In genomic region chr19:55519461-55520311, GRCh38 we compare ENCODE assay signal across 15 cellular contexts. TPM values are rescaled to one million over a fixed set of nuclear protein-coding genes. Genes with fewer than 3 reads are reported as not detected.
DNase-seq lines count a peak whose midpoint lies in the region; ATAC-seq, FAIRE-seq and TF ChIP-seq lines count a peak whose summit lies in the region.
"Had no signal": no experiment of that assay in that cellular context is flagged by ENCODE, and none has a peak within 500 bp of the region (broad histone marks: within the 10 kb centered on the region; RNA-seq: fewer than 3 reads in every experiment).

No MANE protein-coding gene starts in this region.

- TF ChIP-seq POLR2A in gastroesophageal sphincter (IDR thresholded peaks at IDR 0.05), result no peak

- BruUV-seq in Panc1 (replicated peaks; lab: Mats Ljungman, UMichigan), result no TSS peak

- POLR2A ChIA-PET in Panc1 (lab: Charles Lee), result no interaction called here

- intact Hi-C loops in Panc1 (cut with micrococcal nuclease; ENCODE audit: unreplicated experiment) (no loop called here), ascending aorta (cut with DNase I) (no loop called here), pancreas (cut with DNase I) (loop anchor here in 2 of 3 donors (5.0 kb wide), 2 partner anchors 88 to 113 kb away; partner anchors contain the start of gene ZNF865 (in 1 of the 2))

- H3K27me3 ChIP-seq in Panc1 (ENCODE audit: control insufficient read depth, insufficient read depth, low read length) (no peaks in the 10 kb centered on the region), gastroesophageal sphincter (no peaks in the 10 kb centered on the region), ascending aorta (no peaks in the 10 kb centered on the region), pancreas (no peaks in the 10 kb centered on the region)

- H3K36me3 ChIP-seq in Panc1 (ENCODE audit: control insufficient read depth, insufficient read depth, low read length) (no peaks in the 10 kb centered on the region), gastroesophageal sphincter (peaks cover 0 to 3% of the 10 kb centered on the region in 2 donors), ascending aorta (no peaks in the 10 kb centered on the region), pancreas (no peaks in the 10 kb centered on the region)

- TF ChIP-seq CTCF in Panc1 (IDR thresholded peaks at IDR 0.05) (no peak), gastroesophageal sphincter (IDR thresholded peaks at IDR 0.05) (no peak), ascending aorta (IDR thresholded peaks at IDR 0.05) (no peak), pancreas (IDR thresholded peaks at IDR 0.05) (no peak)

- CTCF ChIA-PET in Panc1 (lab: Charles Lee), result interaction anchor here (0.5 kb wide), 1 partner anchor 105 kb away, joined by 7 read pairs; no protein-coding TSS in a partner anchor

- no peaks in the 10 kb centered on the region for H3K9me3 ChIP-seq in Panc1 (ENCODE audit: control insufficient read depth, insufficient read depth, low read depth, low read length)
- H3K9me3 ChIP-seq in gastroesophageal sphincter, result no peaks in the 10 kb centered on the region
- H3K9me3 ChIP-seq in ascending aorta, result no peaks in the 10 kb centered on the region
- no peaks in the 10 kb centered on the region for H3K9me3 ChIP-seq in pancreas

- WGBS in gastroesophageal sphincter (ENCODE audit: low coverage in 1 of 2), 2 donors, result 77 to 83% methylated on average over 9 to 10 of the region's 10 CpGs
- WGBS in pancreas, 2 donors, result 67 to 84% methylated on average over 10 of the region's 10 CpGs

- no peak for TF ChIP-seq EP300 in gastroesophageal sphincter (IDR thresholded peaks at IDR 0.05)

- no peak for FAIRE-seq in pancreas (lab: Jason Lieb, UNC)

- in situ Hi-C loops in Panc1 (cut with HindIII; ENCODE audit: low pct_unique_long_range_greater_than_20kb, low sequenced_read_pairs), result no loop called here

- H3K4me1 ChIP-seq in Panc1 (ENCODE audit: control insufficient read depth, insufficient read depth, low read length) (peaks cover 7% of the 10 kb centered on the region; the same call in 1 of the 2 replicates), gastroesophageal sphincter (peaks cover 0 to 22% (median 4%) of the 10 kb centered on the region in 3 donors), ascending aorta (peaks cover 0 to 12% of the 10 kb centered on the region in 2 donors), pancreas (no peaks in the 10 kb centered on the region)

- no peak overlapping the region for H3K27ac ChIP-seq in Panc1 (ENCODE audit: low read length)
- no peak overlapping the region for H3K27ac ChIP-seq in gastroesophageal sphincter
- H3K27ac ChIP-seq in ascending aorta, result no peak overlapping the region
- no peak overlapping the region for H3K27ac ChIP-seq in pancreas

- no peak for ATAC-seq in Panc1
- ATAC-seq in gastroesophageal sphincter, result no peak
- ATAC-seq in HG03175 (IDR thresholded peaks at IDR 0.05; ENCODE audit: unreplicated experiment), result no peak
- no peak for ATAC-seq in pancreas

- peak; percentile 97 for DNase-seq in A172 (ENCODE audit: low spot score)
- peak; percentile 66 for DNase-seq in GM04504 (ENCODE audit: low read depth)
- DNase-seq in Panc1 (ENCODE audit: low read depth, low spot score), result peak; percentile 90
- peak; percentile 76 for DNase-seq in fibroblast of gingiva (ENCODE audit: low read depth)
- no peak for DNase-seq in ascending aorta (ENCODE audit: low spot score in 2 of 2)
- no peak for DNase-seq in pancreas
- DNase-seq: activated T-cell treated with anti-CD3 and anti-CD28 coated beads, Interleukin-2, amount 50 U/mL, for 1 hour; foreskin melanocyte; NCI-H1417 treated with DMSO at 0.1 percent for 48 hours; stimulated activated CD4-positive, alpha-beta T cell treated with anti-CD3 and anti-CD28 coated beads, Interleukin-4, amount 100 ng/mL, for 24 hours had no signal

- no peak overlapping the region for H3K4me3 ChIP-seq in Panc1 (ENCODE audit: low read depth in 2 of 2, low read length in 2 of 2)
- H3K4me3 ChIP-seq in gastroesophageal sphincter, result no peak overlapping the region
- no peak overlapping the region for H3K4me3 ChIP-seq in ascending aorta
- H3K4me3 ChIP-seq in pancreas, result no peak overlapping the region

RNA-seq across cellular contexts. Expression of gene SBK2, which starts 17.2 kb away (rescaled TPM):
- 0.38 TPM in 1 of 2 replicates, not detected in the other for total RNA-seq in A172 (2014; rRNA removed; shearing (Covaris generic))
- total RNA-seq in Panc1 (2021; ENCODE audit: unreplicated experiment), result 0.69 TPM
- 5.2 TPM for polyA plus RNA-seq in Panc1 (2012; ENCODE audit: insufficient read length)
- total RNA-seq in gastroesophageal sphincter, result not detected
- total RNA-seq in ascending aorta, result not detected
- total RNA-seq in pancreas, result under 1 TPM in 1 of 6 donors, not detected in 5; 0.43 TPM
- under 1 TPM; 0.28 to 0.46 TPM for polyA plus RNA-seq in pancreas
- total RNA-seq: lower leg skin, OCI-LY7 had no signal
- polyA plus RNA-seq: CD14-positive monocyte had no signal

RNA-seq across cellular contexts. Expression of gene SBK3, which starts 25.7 kb away (rescaled TPM):
- 0.19 and 0.81 TPM in 2 replicates for total RNA-seq in A172 (2014; rRNA removed; shearing (Covaris generic))
- total RNA-seq in Panc1 (2021; ENCODE audit: unreplicated experiment) (4.0 TPM), gastroesophageal sphincter (under 1 TPM in 2 of 4 donors, not detected in 2; 0.40 TPM), ascending aorta (not detected), pancreas (under 1 TPM in 2 of 6 donors, not detected in 4; 0.19 to 0.28 TPM)
- 8.8 TPM for polyA plus RNA-seq in Panc1 (2012; ENCODE audit: insufficient read length)
- polyA plus RNA-seq in pancreas, result under 1 TPM; 0.11 to 0.16 TPM
- polyA plus RNA-seq: CD14-positive monocyte had no signal

RNA-seq across cellular contexts. Expression of gene SSC5D, which starts 31.4 kb away (rescaled TPM):
- total RNA-seq in A172 (2014; rRNA removed; shearing (Covaris generic)), result 1.1 and 1.2 TPM in 2 replicates
- total RNA-seq in Panc1 (2021; ENCODE audit: unreplicated experiment), result 13.0 TPM
- 12.3 TPM for polyA plus RNA-seq in Panc1 (2012; ENCODE audit: insufficient read length)
- total RNA-seq in gastroesophageal sphincter, result 10 to 100 TPM in 3 of 4 donors, 1 to 10 TPM in 1; 6.3 to 39.2 (median 23.5) TPM
- total RNA-seq in ascending aorta, result 22.4 TPM
- 1 to 10 TPM in 4 of 6 donors, under 1 TPM in 2; 0.60 to 5.3 (median 1.4) TPM for total RNA-seq in pancreas
- 1 to 10 TPM in 1 of 2 donors, under 1 TPM in 1; 0.77 to 2.1 TPM for polyA plus RNA-seq in pancreas
- polyA plus RNA-seq: CD14-positive monocyte had no signal

RNA-seq across cellular contexts. Expression of gene NAT14, which starts 34.7 kb away (rescaled TPM):
- 56.2 and 65.7 TPM in 2 replicates for total RNA-seq in A172 (2014; rRNA removed; shearing (Covaris generic))
- 93.1 TPM for total RNA-seq in Panc1 (2021; ENCODE audit: unreplicated experiment)
- polyA plus RNA-seq in Panc1 (2012; ENCODE audit: insufficient read length), result 138 TPM
- total RNA-seq in gastroesophageal sphincter, result 10 to 100 TPM in 1 of 4 donors, 1 to 10 TPM in 3; 7.4 to 14.0 (median 7.9) TPM
- total RNA-seq in ascending aorta, result 21.6 TPM
- 10 to 100 TPM in 1 of 6 donors, 1 to 10 TPM in 5; 5.8 to 10.1 (median 7.5) TPM for total RNA-seq in pancreas
- 10 to 100 TPM; 27.9 to 32.4 TPM for polyA plus RNA-seq in pancreas

RNA-seq across cellular contexts. Expression of gene ZNF628, which starts 43.3 kb away (rescaled TPM):
- 4.1 and 4.8 TPM in 2 replicates for total RNA-seq in A172 (2014; rRNA removed; shearing (Covaris generic))
- total RNA-seq in Panc1 (2021; ENCODE audit: unreplicated experiment) (21.7 TPM), gastroesophageal sphincter (10 to 100 TPM in 1 of 4 donors, 1 to 10 TPM in 3; 2.4 to 13.0 (median 4.9) TPM), ascending aorta (13.2 TPM), pancreas (1 to 10 TPM; 3.4 to 6.2 (median 4.1) TPM)
- polyA plus RNA-seq in Panc1 (2012; ENCODE audit: insufficient read length), result 20.0 TPM
- polyA plus RNA-seq in pancreas, result 1 to 10 TPM; 2.6 to 7.8 TPM

Comparison
In these comparisons a context has a peak if more than half of its experiments do, and no peak if none do; other contexts are left out.
1. DNase-seq: peak in A172 (single experiment), GM04504 (single experiment), Panc1 (single experiment) and fibroblast of gingiva (single experiment); none in ascending aorta (0 of 2) and pancreas (0 of 6).
2. intact Hi-C loops: an anchor here in pancreas (5.0 kb wide); none called in Panc1 and ascending aorta.